Comparison of ENCODE assay signal across 2 cellular contexts in the genomic region with DNA sequence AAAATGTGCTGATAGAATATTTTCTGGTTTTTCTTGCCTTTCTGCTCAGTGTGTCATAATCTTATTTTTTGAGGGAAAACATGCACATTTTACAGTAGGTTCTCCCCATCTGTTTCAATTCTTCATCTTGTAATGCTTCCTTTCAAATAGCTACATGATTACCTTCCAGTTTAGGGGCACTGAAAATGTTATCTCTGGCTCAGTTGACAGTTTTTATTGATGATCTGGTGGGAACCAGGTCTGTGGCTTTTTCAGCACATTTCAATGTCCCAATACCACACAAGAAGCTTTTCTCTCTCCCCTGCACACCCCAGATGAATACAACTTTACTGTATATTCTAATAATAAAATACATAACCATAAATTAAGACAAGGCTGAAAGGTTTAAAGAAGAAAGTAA.
TF ChIP-seq lines count a peak whose summit lies in the region.

No MANE protein-coding gene starts in this region.

TF ChIP-seq in HEK293T, 16 proteins besides CTCF, POLR2A, EP300 and RAD21:
- no peak for TF ChIP-seq HDGF (IDR thresholded peaks at IDR 0.05; ENCODE audit: borderline replicate concordance)
- TF ChIP-seq, protein P1, sequence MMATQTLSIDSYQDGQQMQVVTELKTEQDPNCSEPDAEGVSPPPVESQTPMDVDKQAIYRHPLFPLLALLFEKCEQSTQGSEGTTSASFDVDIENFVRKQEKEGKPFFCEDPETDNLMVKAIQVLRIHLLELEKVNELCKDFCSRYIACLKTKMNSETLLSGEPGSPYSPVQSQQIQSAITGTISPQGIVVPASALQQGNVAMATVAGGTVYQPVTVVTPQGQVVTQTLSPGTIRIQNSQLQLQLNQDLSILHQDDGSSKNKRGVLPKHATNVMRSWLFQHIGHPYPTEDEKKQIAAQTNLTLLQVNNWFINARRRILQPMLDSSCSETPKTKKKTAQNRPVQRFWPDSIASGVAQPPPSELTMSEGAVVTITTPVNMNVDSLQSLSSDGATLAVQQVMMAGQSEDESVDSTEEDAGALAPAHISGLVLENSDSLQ (IDR thresholded peaks at IDR 0.05): peak; percentile 21; the same call in 1 of the 2 replicates

TF ChIP-seq in K562, 482 proteins besides CTCF, POLR2A, EP300 and RAD21:
- TF ChIP-seq THRAP3 (IDR thresholded peaks at IDR 0.05; ENCODE audit: borderline replicate concordance) (no peak), TEAD2 (tag; IDR thresholded peaks at IDR 0.05) (no peak), PHB (CRISPR knock-in tag; IDR thresholded peaks at IDR 0.05) (no peak), ZNF274 (IDR thresholded peaks at IDR 0.05; ENCODE audit: borderline replicate concordance, low read depth, low read length) (no peak), SMAD4 (CRISPR knock-in tag; conservative IDR thresholded peaks at IDR 0.05) (no peak), NUFIP1 (IDR thresholded peaks at IDR 0.05; ENCODE audit: partially characterized antibody) (no peak), SLC30A9 (CRISPR knock-in tag; IDR thresholded peaks at IDR 0.05) (no peak), FOXJ2 (tag; IDR thresholded peaks at IDR 0.05) (no peak), NR1H2 (CRISPR knock-in tag; IDR thresholded peaks at IDR 0.05) (no peak), CCAR2 (IDR thresholded peaks at IDR 0.05; ENCODE audit: low read depth, low read length) (no peak), MEIS2 (IDR thresholded peaks at IDR 0.05; ENCODE audit: partially characterized antibody) (peak; percentile 37)
- TF ChIP-seq, protein P2, sequence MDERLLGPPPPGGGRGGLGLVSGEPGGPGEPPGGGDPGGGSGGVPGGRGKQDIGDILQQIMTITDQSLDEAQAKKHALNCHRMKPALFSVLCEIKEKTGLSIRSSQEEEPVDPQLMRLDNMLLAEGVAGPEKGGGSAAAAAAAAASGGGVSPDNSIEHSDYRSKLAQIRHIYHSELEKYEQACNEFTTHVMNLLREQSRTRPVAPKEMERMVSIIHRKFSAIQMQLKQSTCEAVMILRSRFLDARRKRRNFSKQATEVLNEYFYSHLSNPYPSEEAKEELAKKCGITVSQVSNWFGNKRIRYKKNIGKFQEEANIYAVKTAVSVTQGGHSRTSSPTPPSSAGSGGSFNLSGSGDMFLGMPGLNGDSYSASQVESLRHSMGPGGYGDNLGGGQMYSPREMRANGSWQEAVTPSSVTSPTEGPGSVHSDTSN (CRISPR knock-in tag; IDR thresholded peaks at IDR 0.05; ENCODE audit: low read depth): no peak
- TF ChIP-seq, protein P2 (tag; conservative IDR thresholded peaks at IDR 0.05; ENCODE audit: low read depth): 0 out of 2 replicates have a peak, but pooled peaks have one; percentile 42
TF ChIP-seq in K562: peak in this region for 2.
